23 cellular contexts compared by ENCODE assay signal in genomic region chr2:232959139-232959538, GRCh38. TPM values are rescaled to one million over a fixed set of nuclear protein-coding genes. Genes with fewer than 3 reads are reported as not detected.
"Had no signal": no experiment of that assay in that cellular context is flagged by ENCODE, and none has a peak within 500 bp of the region (broad histone marks: within the 10 kb centered on the region; RNA-seq: fewer than 3 reads in every experiment).

No MANE protein-coding gene starts in this region.

- DNase-seq: activated CD4-positive, alpha-beta T cell treated with anti-CD3 and anti-CD28 coated beads for 36 hours; activated CD4-positive, alpha-beta T cell treated with anti-CD3 and anti-CD28 coated beads, Interleukin-2, amount 10 ng/mL, durations not matched to agents 7 days and 5 days; activated CD4-positive, alpha-beta T cell treated with anti-CD3 and anti-CD28 coated beads, Interleukin-2, amount 50 U/mL, for 48 hours; activated CD8-positive, alpha-beta T cell treated with anti-CD3 and anti-CD28 coated beads, Interleukin-2, amount 10 ng/mL, durations not matched to agents 7 days and 5 days; activated gamma-delta T cell; activated naive CD4-positive, alpha-beta T cell treated with Interleukin-2 at 50 U/mL for 16 hours; activated naive CD8-positive, alpha-beta T cell treated with anti-CD3 and anti-CD28 coated beads, Interleukin-2, amount 10 ng/mL, durations not matched to agents 7 days and 5 days; activated T-cell treated with anti-CD3 and anti-CD28 coated beads, Interleukin-2, amount 50 U/mL, for 24 hours; amygdala; Karpas-422; NCI-H1105; NCI-H1417 treated with DMSO at 0.1 percent for 48 hours; NCI-H187 treated with DMSO at 0.1 percent for 48 hours; NCI-H2081; NCI-H2171 treated with DMSO at 0.1 percent for 48 hours; NCI-H226; NCI-H446 treated with DMSO at 0.1 percent for 48 hours; NCI-H524; SIG-M5; T1000 had no signal

RNA-seq across cellular contexts. Expression of gene NGEF, which starts 53.9 kb away (rescaled TPM):
- total RNA-seq: activated CD4-positive, alpha-beta T cell treated with anti-CD3 and anti-CD28 coated beads, Interleukin-2, amount 10 ng/mL, durations not matched to agents 7 days and 5 days; activated CD8-positive, alpha-beta T cell treated with anti-CD3 and anti-CD28 coated beads, Interleukin-2, amount 10 ng/mL, durations not matched to agents 7 days and 5 days; activated naive CD8-positive, alpha-beta T cell treated with anti-CD3 and anti-CD28 coated beads, Interleukin-2, amount 10 ng/mL, durations not matched to agents 7 days and 5 days; SK-MEL-5; T-helper 1 cell treated with Interleukin-12 subunit alpha and Interleukin-12 subunit beta and Interleukin-4 antibody, amounts not matched to agents 30 ng/mL and 1 ng/mL, for 36 hours; T-helper 2 cell treated with Interferon-gamma antibody and Interleukin-4, amounts not matched to agents 100 ng/mL and 5 ng/mL, for 36 hours had no signal
